Comparison of ENCODE assay signal across 9 cellular contexts in the genomic region with DNA sequence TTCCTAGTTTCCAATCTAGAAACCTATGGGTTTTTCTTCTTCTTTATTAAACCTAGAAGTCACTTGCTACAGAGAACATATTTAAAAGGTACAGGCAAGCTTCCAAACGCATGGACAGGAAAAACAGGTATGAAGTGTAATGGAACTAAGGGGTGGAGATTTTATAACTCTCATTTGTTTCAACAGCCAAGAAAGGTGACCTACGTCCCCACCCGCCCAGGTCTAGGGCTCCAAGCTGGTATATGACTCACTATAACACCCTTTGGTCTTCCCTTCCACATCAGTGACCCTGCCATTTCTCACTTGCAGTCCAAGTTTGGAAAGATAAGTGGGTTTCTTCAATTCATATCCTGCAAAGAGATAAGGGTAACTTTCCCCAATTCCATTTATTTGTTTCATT. TPM values are rescaled to one million over a fixed set of nuclear protein-coding genes. Genes with fewer than 3 reads are reported as not detected.
DNase-seq lines count a peak whose midpoint lies in the region; ATAC-seq and TF ChIP-seq lines count a peak whose summit lies in the region.
"Had no signal": no experiment of that assay in that cellular context is flagged by ENCODE, and none has a peak within 500 bp of the region (broad histone marks: within the 10 kb centered on the region; RNA-seq: fewer than 3 reads in every experiment).

No MANE protein-coding gene starts in this region.

- peak; percentile 4 for DNase-seq in cardiac septum (ENCODE audit: low spot score)
- no peak for DNase-seq in left ventricle myocardium inferior
- peak; percentile 19 for DNase-seq in astrocyte of the hippocampus (ENCODE audit: low read depth, low spot score)
- peak; percentile 79 for DNase-seq in lower lobe of right lung
- no peak for DNase-seq in chondrocyte (ENCODE audit: low spot score)
- DNase-seq in OCI-M2 (lab: John Stamatoyannopoulos, UW; ENCODE audit: unreplicated experiment) = no peak
- DNase-seq in immature natural killer cell = no peak
- DNase-seq in MV-4-11 (lab: John Stamatoyannopoulos, UW) = no peak

- H3K4me3 Mint-ChIP-seq in chondrocyte (ENCODE audit: unreplicated experiment) = no peak overlapping the region
- peak overlapping the region in 1 of 5 donors; percentile 93 for H3K4me3 Mint-ChIP-seq in immature natural killer cell

- no peaks in the 10 kb centered on the region for H3K36me3 Mint-ChIP-seq in chondrocyte (ENCODE audit: low read depth)
- no peaks in the 10 kb centered on the region for H3K36me3 Mint-ChIP-seq in immature natural killer cell
- H3K36me3 Mint-ChIP-seq: activated naive CD4-positive, alpha-beta T cell treated with anti-CD3 and anti-CD28 coated beads, Interleukin-2, amount 50 U/mL, for 72 hours had no signal

- no peaks in the 10 kb centered on the region for H3K36me3 ChIP-seq in left ventricle myocardium inferior
- no peaks in the 10 kb centered on the region for H3K36me3 ChIP-seq in lower lobe of right lung

- H3K9me3 Mint-ChIP-seq in chondrocyte (ENCODE audit: low read depth) (no peaks in the 10 kb centered on the region), immature natural killer cell (no peaks in the 10 kb centered on the region)
- H3K9me3 Mint-ChIP-seq: activated naive CD4-positive, alpha-beta T cell treated with anti-CD3 and anti-CD28 coated beads, Interleukin-2, amount 50 U/mL, for 72 hours had no signal

- no peak for TF ChIP-seq CTCF in left ventricle myocardium inferior (IDR thresholded peaks at IDR 0.05; ENCODE audit: borderline replicate concordance)
- TF ChIP-seq CTCF in lower lobe of right lung (IDR thresholded peaks at IDR 0.05) = no peak
- no peak for TF ChIP-seq CTCF in chondrocyte (IDR thresholded peaks at IDR 0.05)

- H3K9me3 ChIP-seq in left ventricle myocardium inferior (replicated peaks) (no peaks in the 10 kb centered on the region), lower lobe of right lung (peaks cover 3% of the 10 kb centered on the region)

- H3K27ac ChIP-seq in left ventricle myocardium inferior (replicated peaks) = no peak overlapping the region
- H3K27ac ChIP-seq in lower lobe of right lung = peak overlapping the region; percentile 87

- H3K27me3 Mint-ChIP-seq in chondrocyte (ENCODE audit: low read depth) (no peaks in the 10 kb centered on the region), immature natural killer cell (ENCODE audit: low read depth in 3 of 3) (peaks cover 3 to 7% (median 5%) of the 10 kb centered on the region in 3 donors)

- peak; percentile 82 to 86 for ATAC-seq in lower lobe of right lung

- peaks cover 22% of the 10 kb centered on the region for H3K27me3 ChIP-seq in left ventricle myocardium inferior (ENCODE audit: low read depth)
- no peaks in the 10 kb centered on the region for H3K27me3 ChIP-seq in lower lobe of right lung (ENCODE audit: low read depth)

- H3K4me3 ChIP-seq in left ventricle myocardium inferior (no peak overlapping the region), lower lobe of right lung (no peak overlapping the region)

- H3K4me1 ChIP-seq in left ventricle myocardium inferior = peaks cover 6% of the 10 kb centered on the region
- peaks cover 17% of the 10 kb centered on the region for H3K4me1 ChIP-seq in lower lobe of right lung

- intact Hi-C loops in cardiac septum (cut with DNase I) = loop anchor here (5.0 kb wide), 2 partner anchors 61 to 206 kb away; a partner anchor contains a TSS
- intact Hi-C loops in left ventricle myocardium inferior (cut with micrococcal nuclease) = no loop called here
- intact Hi-C loops in lower lobe of right lung (cut with DNase I) = no loop called here

- H3K4me1 Mint-ChIP-seq in chondrocyte (ENCODE audit: low read depth) (peaks cover 18% of the 10 kb centered on the region), immature natural killer cell (peaks cover 29 to 30% of the 10 kb centered on the region in 2 donors)

- H3K27ac Mint-ChIP-seq in chondrocyte (ENCODE audit: unreplicated experiment) (no peak overlapping the region), immature natural killer cell (peak overlapping the region in 1 of 6 donors; percentile 10)

RNA-seq across cellular contexts. Expression of a gene that starts 6.0 kb away (rescaled TPM):
- total RNA-seq in cardiac septum (0.51 TPM), left ventricle myocardium inferior (0.44 TPM), lower lobe of right lung (29.7 TPM), chondrocyte (0.40 to 0.49 TPM in 2 of 3 replicates, not detected in the other)
- under 1 TPM; 0.38 to 0.97 (median 0.45) TPM for polyA plus RNA-seq in immature natural killer cell
- total RNA-seq: activated naive CD4-positive, alpha-beta T cell treated with anti-CD3 and anti-CD28 coated beads, Interleukin-2, amount 50 U/mL, for 72 hours had no signal

RNA-seq across cellular contexts. Expression of a gene that starts 27.7 kb away (rescaled TPM):
- 36.7 TPM for total RNA-seq in cardiac septum
- total RNA-seq in left ventricle myocardium inferior = 30.6 TPM
- total RNA-seq in lower lobe of right lung = 36.5 TPM
- 39.4 to 45.5 TPM (median 41.2 TPM) in 3 replicates for total RNA-seq in chondrocyte
- polyA plus RNA-seq in immature natural killer cell = 10 to 100 TPM; 11.8 to 15.0 (median 13.1) TPM

RNA-seq across cellular contexts. Expression of a gene that starts 59.6 kb away (rescaled TPM):
- total RNA-seq in cardiac septum (8.0 TPM), left ventricle myocardium inferior (10.0 TPM), lower lobe of right lung (24.0 TPM), chondrocyte (15.1 to 15.9 TPM (median 15.5 TPM) in 3 replicates)
- polyA plus RNA-seq in immature natural killer cell = 10 to 100 TPM; 17.3 to 26.2 (median 21.4) TPM

Comparison
In these comparisons a context has a peak if more than half of its experiments do, and no peak if none do; other contexts are left out.
1. DNase-seq: peak in cardiac septum (single experiment), astrocyte of the hippocampus (single experiment) and lower lobe of right lung (single experiment); none in left ventricle myocardium inferior (single experiment), chondrocyte (single experiment), OCI-M2 (single experiment), immature natural killer cell (0 of 3) and MV-4-11 (single experiment).
2. RNA of a gene that starts 6.0 kb away (total RNA-seq): 29.7 TPM in lower lobe of right lung (single experiment); 0.51 TPM in cardiac septum (single experiment), 0.44 TPM in left ventricle myocardium inferior (single experiment) and 0.40 to 0.49 TPM in chondrocyte; every median in the first group is over 10 times any median in the second.